15 cellular contexts compared by ENCODE assay signal in genomic region chr5:138029501-138029900, GRCh38. TPM values are rescaled to one million over a fixed set of nuclear protein-coding genes. Genes with fewer than 3 reads are reported as not detected.
A peak's percentile ranks its signal among the peaks of the same experiment; 100 is the strongest.
DNase-seq lines count a peak whose midpoint lies in the region; TF ChIP-seq lines count a peak whose summit lies in the region.
"Had no signal": no experiment of that assay in that cellular context is flagged by ENCODE, and none has a peak within 500 bp of the region (broad histone marks: within the 10 kb centered on the region; RNA-seq: fewer than 3 reads in every experiment).

No MANE protein-coding gene starts in this region.

- no peaks in the 10 kb centered on the region for H3K9me3 Mint-ChIP-seq in activated CD4-positive, alpha-beta T cell treated with anti-CD3 and anti-CD28 coated beads, Interleukin-2, amount 10 ng/mL, durations not matched to agents 24 days and 14 days
- H3K9me3 Mint-ChIP-seq in activated T-helper 2 cell treated with anti-CD3 and anti-CD28 coated beads, Interferon-gamma antibody, Interleukin-2, Interleukin-4, amounts not matched to agents 10 μg/mL and 5 μg/mL and 100 μg/mL, durations not matched to agents 14 hours and 24 hours and 36 hours, result no peaks in the 10 kb centered on the region
- peaks cover 3% of the 10 kb centered on the region for H3K9me3 Mint-ChIP-seq in neural crest cell

- peaks cover 47% of the 10 kb centered on the region for H3K4me1 Mint-ChIP-seq in activated CD4-positive, alpha-beta T cell treated with anti-CD3 and anti-CD28 coated beads, Interleukin-2, amount 10 ng/mL, durations not matched to agents 24 days and 14 days
- H3K4me1 Mint-ChIP-seq in activated T-helper 2 cell treated with anti-CD3 and anti-CD28 coated beads, Interferon-gamma antibody, Interleukin-2, Interleukin-4, amounts not matched to agents 10 μg/mL and 5 μg/mL and 100 μg/mL, durations not matched to agents 14 hours and 24 hours and 36 hours (ENCODE audit: low read depth), result peaks cover 55% of the 10 kb centered on the region
- peaks cover 59% of the 10 kb centered on the region for H3K4me1 Mint-ChIP-seq in neural crest cell

- no peak overlapping the region for H3K27ac Mint-ChIP-seq in activated CD4-positive, alpha-beta T cell treated with anti-CD3 and anti-CD28 coated beads, Interleukin-2, amount 10 ng/mL, durations not matched to agents 24 days and 14 days
- peak overlapping the region; percentile 43 for H3K27ac Mint-ChIP-seq in activated T-helper 2 cell treated with anti-CD3 and anti-CD28 coated beads, Interferon-gamma antibody, Interleukin-2, Interleukin-4, amounts not matched to agents 10 μg/mL and 5 μg/mL and 100 μg/mL, durations not matched to agents 14 hours and 24 hours and 36 hours
- no peak overlapping the region for H3K27ac Mint-ChIP-seq in neural crest cell (ENCODE audit: unreplicated experiment)

- TF ChIP-seq CTCF in GM20000 (IDR thresholded peaks at IDR 0.05; ENCODE audit: extremely low read depth, missing control alignments) (no peak), neural crest cell (conservative IDR thresholded peaks at IDR 0.05) (no peak)

- no peaks in the 10 kb centered on the region for H3K27me3 Mint-ChIP-seq in activated CD4-positive, alpha-beta T cell treated with anti-CD3 and anti-CD28 coated beads, Interleukin-2, amount 10 ng/mL, durations not matched to agents 24 days and 14 days
- no peaks in the 10 kb centered on the region for H3K27me3 Mint-ChIP-seq in activated T-helper 2 cell treated with anti-CD3 and anti-CD28 coated beads, Interferon-gamma antibody, Interleukin-2, Interleukin-4, amounts not matched to agents 10 μg/mL and 5 μg/mL and 100 μg/mL, durations not matched to agents 14 hours and 24 hours and 36 hours (ENCODE audit: low read depth)
- peaks cover 2% of the 10 kb centered on the region for H3K27me3 Mint-ChIP-seq in neural crest cell (ENCODE audit: low read depth)

- DNase-seq in activated CD4-positive, alpha-beta T cell treated with anti-CD3 and anti-CD28 coated beads, Interleukin-2, amount 10 ng/mL, durations not matched to agents 24 days and 14 days, result no peak
- no peak for DNase-seq in activated CD4-positive, alpha-beta T cell treated with anti-CD3 and anti-CD28 coated beads, Interleukin-2, amount 50 U/mL, for 48 hours
- DNase-seq in GM20000 (ENCODE audit: low spot score) (peak; percentile 39), neural crest cell (ENCODE audit: low read depth, low spot score) (no peak), DMS 273 (lab: John Stamatoyannopoulos, UW; ENCODE audit: unreplicated experiment) (no peak), iPS-NIHi7 (ENCODE audit: extremely low spot score) (no peak), NCI-H510A (lab: John Stamatoyannopoulos, UW) (no peak)
- DNase-seq in activated T-helper 2 cell treated with anti-CD3 and anti-CD28 coated beads, Interferon-gamma antibody, Interleukin-2, Interleukin-4, amounts not matched to agents 10 μg/mL and 5 μg/mL and 100 μg/mL, durations not matched to agents 14 hours and 24 hours and 36 hours (ENCODE audit: low spot score), result no peak
- DNase-seq: DMS79 treated with DMSO at 0.1 percent for 48 hours, left ventricle myocardium inferior, NCI-H345, occipital lobe, small intestine had no signal

- peaks cover 12% of the 10 kb centered on the region for H3K36me3 Mint-ChIP-seq in activated CD4-positive, alpha-beta T cell treated with anti-CD3 and anti-CD28 coated beads, Interleukin-2, amount 10 ng/mL, durations not matched to agents 24 days and 14 days (ENCODE audit: low read depth)
- H3K36me3 Mint-ChIP-seq in activated T-helper 2 cell treated with anti-CD3 and anti-CD28 coated beads, Interferon-gamma antibody, Interleukin-2, Interleukin-4, amounts not matched to agents 10 μg/mL and 5 μg/mL and 100 μg/mL, durations not matched to agents 14 hours and 24 hours and 36 hours (ENCODE audit: low read depth), result peaks cover 47% of the 10 kb centered on the region
- H3K36me3 Mint-ChIP-seq in neural crest cell (ENCODE audit: low read depth), result peaks cover 12% of the 10 kb centered on the region

- intact Hi-C loops in activated CD4-positive, alpha-beta T cell treated with anti-CD3 and anti-CD28 coated beads, Interleukin-2, amount 10 ng/mL, durations not matched to agents 24 days and 14 days (cut with micrococcal nuclease), result no loop called here
- intact Hi-C loops in activated T-helper 2 cell treated with anti-CD3 and anti-CD28 coated beads, Interferon-gamma antibody, Interleukin-2, Interleukin-4, amounts not matched to agents 10 μg/mL and 5 μg/mL and 100 μg/mL, durations not matched to agents 14 hours and 24 hours and 36 hours (cut with micrococcal nuclease), result no loop called here

- peak overlapping the region; percentile 43 for H3K4me3 Mint-ChIP-seq in activated CD4-positive, alpha-beta T cell treated with anti-CD3 and anti-CD28 coated beads, Interleukin-2, amount 10 ng/mL, durations not matched to agents 24 days and 14 days
- H3K4me3 Mint-ChIP-seq in activated T-helper 2 cell treated with anti-CD3 and anti-CD28 coated beads, Interferon-gamma antibody, Interleukin-2, Interleukin-4, amounts not matched to agents 10 μg/mL and 5 μg/mL and 100 μg/mL, durations not matched to agents 14 hours and 24 hours and 36 hours (ENCODE audit: low read depth), result peak overlapping the region; percentile 66
- peak overlapping the region; percentile 60 for H3K4me3 Mint-ChIP-seq in neural crest cell

RNA-seq across cellular contexts. Expression of gene FAM13B, which starts 3.4 kb away (rescaled TPM):
- 15.1 and 15.6 TPM in 2 replicates for total RNA-seq in activated CD4-positive, alpha-beta T cell treated with anti-CD3 and anti-CD28 coated beads, Interleukin-2, amount 10 ng/mL, durations not matched to agents 24 days and 14 days
- total RNA-seq in activated T-helper 2 cell treated with anti-CD3 and anti-CD28 coated beads, Interferon-gamma antibody, Interleukin-2, Interleukin-4, amounts not matched to agents 10 μg/mL and 5 μg/mL and 100 μg/mL, durations not matched to agents 14 hours and 24 hours and 36 hours, result 20.3 and 22.8 TPM in 2 replicates
- total RNA-seq in neural crest cell, result 47.1 and 49.1 TPM in 2 replicates

RNA-seq across cellular contexts. Expression of gene WNT8A, which starts 54.3 kb away (rescaled TPM):
- total RNA-seq in activated CD4-positive, alpha-beta T cell treated with anti-CD3 and anti-CD28 coated beads, Interleukin-2, amount 10 ng/mL, durations not matched to agents 24 days and 14 days, result not detected in 2 replicates
- total RNA-seq in activated T-helper 2 cell treated with anti-CD3 and anti-CD28 coated beads, Interferon-gamma antibody, Interleukin-2, Interleukin-4, amounts not matched to agents 10 μg/mL and 5 μg/mL and 100 μg/mL, durations not matched to agents 14 hours and 24 hours and 36 hours, result not detected in 2 replicates
- not detected in 2 replicates for total RNA-seq in neural crest cell
- total RNA-seq: esophagus mucosa, left ventricle myocardium inferior, occipital lobe, ureter had no signal
